In the genomic region with DNA sequence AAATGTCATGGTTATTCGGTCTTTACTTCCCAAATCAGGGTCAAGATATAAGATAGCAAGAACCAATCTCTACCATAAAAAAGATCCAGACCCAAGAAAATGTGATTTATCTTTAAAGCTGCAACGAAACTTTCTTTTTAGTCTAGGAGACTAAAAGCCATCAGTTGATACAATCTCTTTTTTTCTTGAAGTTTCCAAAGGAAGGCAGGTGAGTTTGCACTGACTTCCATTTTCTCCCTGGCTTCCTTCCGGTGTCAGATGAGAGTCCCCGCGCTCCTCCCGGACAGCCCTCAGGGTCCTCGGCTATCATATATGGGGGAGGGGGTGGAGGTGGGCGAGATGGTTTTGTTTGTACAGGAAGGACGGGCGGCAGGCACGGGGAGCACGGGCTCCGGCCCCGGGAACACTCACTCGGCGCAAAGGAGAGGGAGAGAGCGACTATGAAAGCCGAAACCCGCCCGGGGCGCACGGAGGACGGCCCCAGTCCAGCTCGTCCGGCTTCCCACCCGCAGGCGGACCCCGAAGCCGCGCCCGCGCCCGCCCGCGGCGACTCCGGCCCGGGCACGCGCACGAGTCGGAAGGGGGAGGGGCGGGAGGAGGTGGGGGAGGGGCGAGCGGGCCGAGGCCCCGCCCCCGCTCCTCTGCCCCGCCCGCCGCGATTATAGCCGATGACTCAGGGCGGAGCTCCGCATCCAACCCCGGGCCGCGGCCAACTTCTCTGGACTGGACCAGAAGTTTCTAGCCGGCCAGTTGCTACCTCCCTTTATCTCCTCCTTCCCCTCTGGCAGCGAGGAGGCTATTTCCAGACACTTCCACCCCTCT, we compare ENCODE assay signal across 8 cellular contexts. TPM values are rescaled to one million over a fixed set of nuclear protein-coding genes. Genes with fewer than 3 reads are reported as not detected.
DNase-seq lines count a peak whose midpoint lies in the region; ATAC-seq, FAIRE-seq and TF ChIP-seq lines count a peak whose summit lies in the region.

Gene BAG3, plus strand, starts transcription at position 689 of the 822 bp plus-strand sequence. CDS start 296 bp downstream, outside the sequence.

- H3K27ac Mint-ChIP-seq in T-helper 2 cell treated with Interferon-gamma antibody and Interleukin-4, amounts not matched to agents 5 μg/mL and 100 μg/mL, for 36 hours, result peak within 1 kb of the TSS; percentile 97

- H3K4me3 ChIP-seq in MM.1S (ENCODE audit: low read length) (peak within 1 kb of the TSS; percentile 74), right atrium auricular region (peak within 1 kb of the TSS; percentile 64 to 93), psoas muscle (peak within 1 kb of the TSS; percentile 86), urinary bladder (ENCODE audit: low read depth, low read length) (peak within 1 kb of the TSS; percentile 98)

- H3K9me3 Mint-ChIP-seq in T-helper 2 cell treated with Interferon-gamma antibody and Interleukin-4, amounts not matched to agents 5 μg/mL and 100 μg/mL, for 36 hours, result no peaks in the 10 kb centered on the region

- no peaks in the 10 kb centered on the region for H4K20me1 ChIP-seq in MM.1S (ENCODE audit: insufficient read depth, low read length)

- peak; percentile 25 for DNase-seq in GF-D8 (lab: John Stamatoyannopoulos, UW)
- peak; percentile 79 for DNase-seq in H54 (ENCODE audit: insufficient read length, low spot score)
- peak; percentile 88 for DNase-seq in MM.1S
- peak; percentile 82 for DNase-seq in T-helper 2 cell treated with Interferon-gamma antibody and Interleukin-4, amounts not matched to agents 5 μg/mL and 100 μg/mL, for 36 hours (ENCODE audit: low spot score)
- DNase-seq in anterior cingulate cortex (lab: John Stamatoyannopoulos, UW), result peak; percentile 6 to 98 (median 80)
- peak; percentile 97 for DNase-seq in right atrium auricular region (ENCODE audit: low spot score)
- DNase-seq in psoas muscle, result peak; percentile 95 to 99

- no peaks in the 10 kb centered on the region for H3K27me3 ChIP-seq in MM.1S (replicated peaks; ENCODE audit: insufficient read depth, low read length)
- no peaks in the 10 kb centered on the region for H3K27me3 ChIP-seq in right atrium auricular region
- no peaks in the 10 kb centered on the region for H3K27me3 ChIP-seq in psoas muscle (ENCODE audit: insufficient read depth in 3 of 3, low read length in 2 of 3)

- H3K4me2 ChIP-seq in MM.1S (ENCODE audit: low read depth, low read length), result peak within 1 kb of the TSS; percentile 79

- intact Hi-C loops in psoas muscle (cut with DNase I), result loop anchor here (1.0 to 5.0 kb wide), 3 partner anchors 30 to 54 kb away; partner anchors contain the start of gene TIAL1 (in 1 of the 2)

- no peaks in the 10 kb centered on the region for H3K9me3 ChIP-seq in MM.1S (replicated peaks; ENCODE audit: insufficient read depth, low read length)
- no peaks in the 10 kb centered on the region for H3K9me3 ChIP-seq in right atrium auricular region
- H3K9me3 ChIP-seq in psoas muscle, result no peaks in the 10 kb centered on the region

- H3K27ac ChIP-seq in MM.1S (ENCODE audit: low read length), result peak within 1 kb of the TSS; percentile 55; the same call in 1 of the 2 replicates
- peak within 1 kb of the TSS; percentile 99 for H3K27ac ChIP-seq in right atrium auricular region
- H3K27ac ChIP-seq in psoas muscle, result peak within 1 kb of the TSS; percentile 99
- H3K27ac ChIP-seq in urinary bladder (ENCODE audit: low read depth), result peak within 1 kb of the TSS; percentile 98

- peaks cover 18% of the 10 kb centered on the region for H3K27me3 Mint-ChIP-seq in T-helper 2 cell treated with Interferon-gamma antibody and Interleukin-4, amounts not matched to agents 5 μg/mL and 100 μg/mL, for 36 hours (ENCODE audit: low read depth)

- ATAC-seq in psoas muscle, result peak; percentile 79 to 88 (median 84)

- TF ChIP-seq POLR2A in H54 (IDR thresholded peaks at IDR 0.05; ENCODE audit: low read depth, low read length), result peak; percentile 83

- peaks cover 12% of the 10 kb centered on the region for H3K4me1 ChIP-seq in MM.1S (ENCODE audit: low read length)
- H3K4me1 ChIP-seq in right atrium auricular region, result peaks cover 0 to 34% of the 10 kb centered on the region in 2 donors
- H3K4me1 ChIP-seq in psoas muscle, result peaks cover 13% of the 10 kb centered on the region
- H3K4me1 ChIP-seq in urinary bladder (ENCODE audit: insufficient read depth), result peaks cover 1% of the 10 kb centered on the region

- peaks cover 42% of the 10 kb centered on the region for H3K4me1 Mint-ChIP-seq in T-helper 2 cell treated with Interferon-gamma antibody and Interleukin-4, amounts not matched to agents 5 μg/mL and 100 μg/mL, for 36 hours (ENCODE audit: low read depth)

- H3K36me3 Mint-ChIP-seq in T-helper 2 cell treated with Interferon-gamma antibody and Interleukin-4, amounts not matched to agents 5 μg/mL and 100 μg/mL, for 36 hours (ENCODE audit: low read depth), result peaks cover 6% of the 10 kb centered on the region

- H3K9me2 ChIP-seq in MM.1S (replicated peaks; ENCODE audit: insufficient read depth, low read length), result no peaks in the 10 kb centered on the region

- no peak for FAIRE-seq in H54 (lab: Jason Lieb, UNC)

- H2AFZ ChIP-seq in MM.1S (ENCODE audit: low read length), result peak within 1 kb of the TSS; percentile 82

- H3K79me2 ChIP-seq in MM.1S (ENCODE audit: low read length), result peaks cover 44% of the 10 kb centered on the region

- 1 to 2% (median 2%) methylated on average over 30 to 55 of the region's 60 CpGs for WGBS in psoas muscle, 3 donors
- 1% methylated on average over 60 of the region's 60 CpGs for WGBS in urinary bladder

- TF ChIP-seq CTCF in MM.1S (IDR thresholded peaks at IDR 0.05; ENCODE audit: low read length), result no peak
- no peak for TF ChIP-seq CTCF in right atrium auricular region (IDR thresholded peaks at IDR 0.05)
- no peak for TF ChIP-seq CTCF in psoas muscle (IDR thresholded peaks at IDR 0.05)

- peak within 1 kb of the TSS; percentile 86 for H3K9ac ChIP-seq in MM.1S (ENCODE audit: low read length)

- H3F3A ChIP-seq in MM.1S (ENCODE audit: insufficient read depth, low read length), result peaks cover 12% of the 10 kb centered on the region

- H3K4me3 Mint-ChIP-seq in T-helper 2 cell treated with Interferon-gamma antibody and Interleukin-4, amounts not matched to agents 5 μg/mL and 100 μg/mL, for 36 hours, result peak within 1 kb of the TSS; percentile 98

- H3K36me3 ChIP-seq in MM.1S (replicated peaks; ENCODE audit: insufficient read depth, low read length) (no peaks in the 10 kb centered on the region), right atrium auricular region (no peaks in the 10 kb centered on the region), psoas muscle (ENCODE audit: insufficient read depth in 1 of 2, low read depth in 1 of 2) (peaks cover 0 to 10% of the 10 kb centered on the region in 2 donors), urinary bladder (ENCODE audit: insufficient read depth) (no peaks in the 10 kb centered on the region)

RNA-seq across cellular contexts. Expression of gene BAG3, which starts in this region (rescaled TPM):
- 100 to 1,000 TPM; 126 to 152 TPM for total RNA-seq in right atrium auricular region
- total RNA-seq in psoas muscle, result 100 to 1,000 TPM; 354 to 855 (median 486) TPM
- 100 to 1,000 TPM; 283 to 571 (median 364) TPM for polyA plus RNA-seq in psoas muscle
- 8.2 TPM for total RNA-seq in urinary bladder
- 70.0 TPM for polyA plus RNA-seq in urinary bladder

Comparison
In these comparisons a context has a peak if more than half of its experiments do, and no peak if none do; other contexts are left out.
1. Peak in every context shown above with its lines: DNase-seq, ATAC-seq, H3K4me3 ChIP-seq and H3K27ac ChIP-seq.
2. RNA of gene BAG3 (total RNA-seq): 354 to 855 TPM in psoas muscle and 126 to 152 TPM in right atrium auricular region; 8.2 TPM in urinary bladder (single experiment); every median in the first group is over 10 times any median in the second.
3. DNase-seq: peak in every context shown above with its lines; median percentile 97 in right atrium auricular region; 97 in psoas muscle; 88 in MM.1S; 82 in T-helper 2 cell treated with Interferon-gamma antibody and Interleukin-4, amounts not matched to agents 5 μg/mL and 100 μg/mL, for 36 hours; 80 in anterior cingulate cortex; 79 in H54; 25 in GF-D8.